1 cellular context compared by ENCODE assay signal in the genomic region with DNA sequence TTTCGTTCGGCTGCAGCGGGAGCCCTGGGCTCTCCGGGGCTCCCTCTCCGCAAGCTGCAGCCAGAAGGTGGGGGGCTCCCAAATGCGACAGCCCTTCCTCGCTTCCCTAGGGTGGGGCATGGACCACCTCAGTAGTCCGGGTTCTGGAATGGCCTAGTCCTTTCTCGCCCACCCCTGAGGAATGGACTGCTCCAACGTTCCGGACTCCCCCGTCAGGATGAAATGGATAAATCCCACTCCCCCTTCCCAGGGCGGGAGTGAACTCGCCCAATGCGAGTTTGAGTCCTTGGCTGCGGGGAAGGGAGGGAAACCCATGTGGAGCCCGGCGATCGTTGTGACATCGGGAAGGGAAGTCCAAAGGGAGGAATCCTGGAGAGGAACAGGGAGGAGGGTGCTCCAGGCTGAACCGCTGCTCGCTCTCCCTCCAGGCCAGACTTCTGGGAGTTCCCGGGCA.
TF ChIP-seq lines count a peak whose summit lies in the region.

No MANE protein-coding gene starts in this region.

TF ChIP-seq in K562, 482 proteins besides CTCF, POLR2A, EP300 and RAD21 (continued from another document and continues in another):
- TF ChIP-seq, protein P1, sequence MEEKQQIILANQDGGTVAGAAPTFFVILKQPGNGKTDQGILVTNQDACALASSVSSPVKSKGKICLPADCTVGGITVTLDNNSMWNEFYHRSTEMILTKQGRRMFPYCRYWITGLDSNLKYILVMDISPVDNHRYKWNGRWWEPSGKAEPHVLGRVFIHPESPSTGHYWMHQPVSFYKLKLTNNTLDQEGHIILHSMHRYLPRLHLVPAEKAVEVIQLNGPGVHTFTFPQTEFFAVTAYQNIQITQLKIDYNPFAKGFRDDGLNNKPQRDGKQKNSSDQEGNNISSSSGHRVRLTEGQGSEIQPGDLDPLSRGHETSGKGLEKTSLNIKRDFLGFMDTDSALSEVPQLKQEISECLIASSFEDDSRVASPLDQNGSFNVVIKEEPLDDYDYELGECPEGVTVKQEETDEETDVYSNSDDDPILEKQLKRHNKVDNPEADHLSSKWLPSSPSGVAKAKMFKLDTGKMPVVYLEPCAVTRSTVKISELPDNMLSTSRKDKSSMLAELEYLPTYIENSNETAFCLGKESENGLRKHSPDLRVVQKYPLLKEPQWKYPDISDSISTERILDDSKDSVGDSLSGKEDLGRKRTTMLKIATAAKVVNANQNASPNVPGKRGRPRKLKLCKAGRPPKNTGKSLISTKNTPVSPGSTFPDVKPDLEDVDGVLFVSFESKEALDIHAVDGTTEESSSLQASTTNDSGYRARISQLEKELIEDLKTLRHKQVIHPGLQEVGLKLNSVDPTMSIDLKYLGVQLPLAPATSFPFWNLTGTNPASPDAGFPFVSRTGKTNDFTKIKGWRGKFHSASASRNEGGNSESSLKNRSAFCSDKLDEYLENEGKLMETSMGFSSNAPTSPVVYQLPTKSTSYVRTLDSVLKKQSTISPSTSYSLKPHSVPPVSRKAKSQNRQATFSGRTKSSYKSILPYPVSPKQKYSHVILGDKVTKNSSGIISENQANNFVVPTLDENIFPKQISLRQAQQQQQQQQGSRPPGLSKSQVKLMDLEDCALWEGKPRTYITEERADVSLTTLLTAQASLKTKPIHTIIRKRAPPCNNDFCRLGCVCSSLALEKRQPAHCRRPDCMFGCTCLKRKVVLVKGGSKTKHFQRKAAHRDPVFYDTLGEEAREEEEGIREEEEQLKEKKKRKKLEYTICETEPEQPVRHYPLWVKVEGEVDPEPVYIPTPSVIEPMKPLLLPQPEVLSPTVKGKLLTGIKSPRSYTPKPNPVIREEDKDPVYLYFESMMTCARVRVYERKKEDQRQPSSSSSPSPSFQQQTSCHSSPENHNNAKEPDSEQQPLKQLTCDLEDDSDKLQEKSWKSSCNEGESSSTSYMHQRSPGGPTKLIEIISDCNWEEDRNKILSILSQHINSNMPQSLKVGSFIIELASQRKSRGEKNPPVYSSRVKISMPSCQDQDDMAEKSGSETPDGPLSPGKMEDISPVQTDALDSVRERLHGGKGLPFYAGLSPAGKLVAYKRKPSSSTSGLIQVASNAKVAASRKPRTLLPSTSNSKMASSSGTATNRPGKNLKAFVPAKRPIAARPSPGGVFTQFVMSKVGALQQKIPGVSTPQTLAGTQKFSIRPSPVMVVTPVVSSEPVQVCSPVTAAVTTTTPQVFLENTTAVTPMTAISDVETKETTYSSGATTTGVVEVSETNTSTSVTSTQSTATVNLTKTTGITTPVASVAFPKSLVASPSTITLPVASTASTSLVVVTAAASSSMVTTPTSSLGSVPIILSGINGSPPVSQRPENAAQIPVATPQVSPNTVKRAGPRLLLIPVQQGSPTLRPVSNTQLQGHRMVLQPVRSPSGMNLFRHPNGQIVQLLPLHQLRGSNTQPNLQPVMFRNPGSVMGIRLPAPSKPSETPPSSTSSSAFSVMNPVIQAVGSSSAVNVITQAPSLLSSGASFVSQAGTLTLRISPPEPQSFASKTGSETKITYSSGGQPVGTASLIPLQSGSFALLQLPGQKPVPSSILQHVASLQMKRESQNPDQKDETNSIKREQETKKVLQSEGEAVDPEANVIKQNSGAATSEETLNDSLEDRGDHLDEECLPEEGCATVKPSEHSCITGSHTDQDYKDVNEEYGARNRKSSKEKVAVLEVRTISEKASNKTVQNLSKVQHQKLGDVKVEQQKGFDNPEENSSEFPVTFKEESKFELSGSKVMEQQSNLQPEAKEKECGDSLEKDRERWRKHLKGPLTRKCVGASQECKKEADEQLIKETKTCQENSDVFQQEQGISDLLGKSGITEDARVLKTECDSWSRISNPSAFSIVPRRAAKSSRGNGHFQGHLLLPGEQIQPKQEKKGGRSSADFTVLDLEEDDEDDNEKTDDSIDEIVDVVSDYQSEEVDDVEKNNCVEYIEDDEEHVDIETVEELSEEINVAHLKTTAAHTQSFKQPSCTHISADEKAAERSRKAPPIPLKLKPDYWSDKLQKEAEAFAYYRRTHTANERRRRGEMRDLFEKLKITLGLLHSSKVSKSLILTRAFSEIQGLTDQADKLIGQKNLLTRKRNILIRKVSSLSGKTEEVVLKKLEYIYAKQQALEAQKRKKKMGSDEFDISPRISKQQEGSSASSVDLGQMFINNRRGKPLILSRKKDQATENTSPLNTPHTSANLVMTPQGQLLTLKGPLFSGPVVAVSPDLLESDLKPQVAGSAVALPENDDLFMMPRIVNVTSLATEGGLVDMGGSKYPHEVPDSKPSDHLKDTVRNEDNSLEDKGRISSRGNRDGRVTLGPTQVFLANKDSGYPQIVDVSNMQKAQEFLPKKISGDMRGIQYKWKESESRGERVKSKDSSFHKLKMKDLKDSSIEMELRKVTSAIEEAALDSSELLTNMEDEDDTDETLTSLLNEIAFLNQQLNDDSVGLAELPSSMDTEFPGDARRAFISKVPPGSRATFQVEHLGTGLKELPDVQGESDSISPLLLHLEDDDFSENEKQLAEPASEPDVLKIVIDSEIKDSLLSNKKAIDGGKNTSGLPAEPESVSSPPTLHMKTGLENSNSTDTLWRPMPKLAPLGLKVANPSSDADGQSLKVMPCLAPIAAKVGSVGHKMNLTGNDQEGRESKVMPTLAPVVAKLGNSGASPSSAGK (IDR thresholded peaks at IDR 0.05), result no peak
- TF ChIP-seq, protein P2, sequence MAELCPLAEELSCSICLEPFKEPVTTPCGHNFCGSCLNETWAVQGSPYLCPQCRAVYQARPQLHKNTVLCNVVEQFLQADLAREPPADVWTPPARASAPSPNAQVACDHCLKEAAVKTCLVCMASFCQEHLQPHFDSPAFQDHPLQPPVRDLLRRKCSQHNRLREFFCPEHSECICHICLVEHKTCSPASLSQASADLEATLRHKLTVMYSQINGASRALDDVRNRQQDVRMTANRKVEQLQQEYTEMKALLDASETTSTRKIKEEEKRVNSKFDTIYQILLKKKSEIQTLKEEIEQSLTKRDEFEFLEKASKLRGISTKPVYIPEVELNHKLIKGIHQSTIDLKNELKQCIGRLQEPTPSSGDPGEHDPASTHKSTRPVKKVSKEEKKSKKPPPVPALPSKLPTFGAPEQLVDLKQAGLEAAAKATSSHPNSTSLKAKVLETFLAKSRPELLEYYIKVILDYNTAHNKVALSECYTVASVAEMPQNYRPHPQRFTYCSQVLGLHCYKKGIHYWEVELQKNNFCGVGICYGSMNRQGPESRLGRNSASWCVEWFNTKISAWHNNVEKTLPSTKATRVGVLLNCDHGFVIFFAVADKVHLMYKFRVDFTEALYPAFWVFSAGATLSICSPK (IDR thresholded peaks at IDR 0.05; ENCODE audit: borderline replicate concordance), result no peak
- TF ChIP-seq KLF6 (CRISPR knock-in tag; IDR thresholded peaks at IDR 0.05; ENCODE audit: borderline replicate concordance) (no peak), RBM39 (optimal IDR thresholded peaks at IDR 0.05; ENCODE audit: low read depth, low read length) (peak; percentile 20), SREBF1 (IDR thresholded peaks at IDR 0.05; ENCODE audit: borderline replicate concordance, low read depth, low read length) (peak; percentile 96), MAFF (IDR thresholded peaks at IDR 0.05; ENCODE audit: low read length) (0 out of 2 replicates have a peak, but pooled peaks have one; percentile 16), PHB (CRISPR knock-in tag; IDR thresholded peaks at IDR 0.05) (peak; percentile 58; the same call in 1 of the 2 replicates), FOXM1 (IDR thresholded peaks at IDR 0.05; ENCODE audit: low read depth) (peak; percentile 51; the same call in 1 of the 2 replicates), FOXM1 (CRISPR knock-in tag; IDR thresholded peaks at IDR 0.05; ENCODE audit: low read depth) (no peak), NONO (IDR thresholded peaks at IDR 0.05; ENCODE audit: low read depth in 2 of 2, low read length in 1 of 2) (peak in 1 of 2 experiments; percentile 98; a peak in 2 of 4 replicates), ZNF324 (CRISPR knock-in tag; IDR thresholded peaks at IDR 0.05) (no peak), POLR2H (tag; IDR thresholded peaks at IDR 0.05; ENCODE audit: low read depth) (no peak), NUFIP1 (IDR thresholded peaks at IDR 0.05; ENCODE audit: partially characterized antibody) (peak; percentile 62), WHSC1 (IDR thresholded peaks at IDR 0.05; ENCODE audit: low read length) (no peak), NFE2L1 (tag; IDR thresholded peaks at IDR 0.05; ENCODE audit: borderline replicate concordance, low read depth) (no peak), ZNF174 (CRISPR knock-in tag; IDR thresholded peaks at IDR 0.05) (no peak), POLR2AphosphoS5 (IDR thresholded peaks at IDR 0.05; ENCODE audit: control insufficient read depth, insufficient read depth, low read depth, low read length) (peak; percentile 9; the same call in 1 of the 2 replicates), DNMT1 (IDR thresholded peaks at IDR 0.05) (no peak)
- TF ChIP-seq, protein P3, sequence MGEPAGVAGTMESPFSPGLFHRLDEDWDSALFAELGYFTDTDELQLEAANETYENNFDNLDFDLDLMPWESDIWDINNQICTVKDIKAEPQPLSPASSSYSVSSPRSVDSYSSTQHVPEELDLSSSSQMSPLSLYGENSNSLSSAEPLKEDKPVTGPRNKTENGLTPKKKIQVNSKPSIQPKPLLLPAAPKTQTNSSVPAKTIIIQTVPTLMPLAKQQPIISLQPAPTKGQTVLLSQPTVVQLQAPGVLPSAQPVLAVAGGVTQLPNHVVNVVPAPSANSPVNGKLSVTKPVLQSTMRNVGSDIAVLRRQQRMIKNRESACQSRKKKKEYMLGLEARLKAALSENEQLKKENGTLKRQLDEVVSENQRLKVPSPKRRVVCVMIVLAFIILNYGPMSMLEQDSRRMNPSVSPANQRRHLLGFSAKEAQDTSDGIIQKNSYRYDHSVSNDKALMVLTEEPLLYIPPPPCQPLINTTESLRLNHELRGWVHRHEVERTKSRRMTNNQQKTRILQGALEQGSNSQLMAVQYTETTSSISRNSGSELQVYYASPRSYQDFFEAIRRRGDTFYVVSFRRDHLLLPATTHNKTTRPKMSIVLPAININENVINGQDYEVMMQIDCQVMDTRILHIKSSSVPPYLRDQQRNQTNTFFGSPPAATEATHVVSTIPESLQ (CRISPR knock-in tag; IDR thresholded peaks at IDR 0.05), result 0 out of 2 replicates have a peak, but pooled peaks have one; percentile 42
- TF ChIP-seq, protein P4, sequence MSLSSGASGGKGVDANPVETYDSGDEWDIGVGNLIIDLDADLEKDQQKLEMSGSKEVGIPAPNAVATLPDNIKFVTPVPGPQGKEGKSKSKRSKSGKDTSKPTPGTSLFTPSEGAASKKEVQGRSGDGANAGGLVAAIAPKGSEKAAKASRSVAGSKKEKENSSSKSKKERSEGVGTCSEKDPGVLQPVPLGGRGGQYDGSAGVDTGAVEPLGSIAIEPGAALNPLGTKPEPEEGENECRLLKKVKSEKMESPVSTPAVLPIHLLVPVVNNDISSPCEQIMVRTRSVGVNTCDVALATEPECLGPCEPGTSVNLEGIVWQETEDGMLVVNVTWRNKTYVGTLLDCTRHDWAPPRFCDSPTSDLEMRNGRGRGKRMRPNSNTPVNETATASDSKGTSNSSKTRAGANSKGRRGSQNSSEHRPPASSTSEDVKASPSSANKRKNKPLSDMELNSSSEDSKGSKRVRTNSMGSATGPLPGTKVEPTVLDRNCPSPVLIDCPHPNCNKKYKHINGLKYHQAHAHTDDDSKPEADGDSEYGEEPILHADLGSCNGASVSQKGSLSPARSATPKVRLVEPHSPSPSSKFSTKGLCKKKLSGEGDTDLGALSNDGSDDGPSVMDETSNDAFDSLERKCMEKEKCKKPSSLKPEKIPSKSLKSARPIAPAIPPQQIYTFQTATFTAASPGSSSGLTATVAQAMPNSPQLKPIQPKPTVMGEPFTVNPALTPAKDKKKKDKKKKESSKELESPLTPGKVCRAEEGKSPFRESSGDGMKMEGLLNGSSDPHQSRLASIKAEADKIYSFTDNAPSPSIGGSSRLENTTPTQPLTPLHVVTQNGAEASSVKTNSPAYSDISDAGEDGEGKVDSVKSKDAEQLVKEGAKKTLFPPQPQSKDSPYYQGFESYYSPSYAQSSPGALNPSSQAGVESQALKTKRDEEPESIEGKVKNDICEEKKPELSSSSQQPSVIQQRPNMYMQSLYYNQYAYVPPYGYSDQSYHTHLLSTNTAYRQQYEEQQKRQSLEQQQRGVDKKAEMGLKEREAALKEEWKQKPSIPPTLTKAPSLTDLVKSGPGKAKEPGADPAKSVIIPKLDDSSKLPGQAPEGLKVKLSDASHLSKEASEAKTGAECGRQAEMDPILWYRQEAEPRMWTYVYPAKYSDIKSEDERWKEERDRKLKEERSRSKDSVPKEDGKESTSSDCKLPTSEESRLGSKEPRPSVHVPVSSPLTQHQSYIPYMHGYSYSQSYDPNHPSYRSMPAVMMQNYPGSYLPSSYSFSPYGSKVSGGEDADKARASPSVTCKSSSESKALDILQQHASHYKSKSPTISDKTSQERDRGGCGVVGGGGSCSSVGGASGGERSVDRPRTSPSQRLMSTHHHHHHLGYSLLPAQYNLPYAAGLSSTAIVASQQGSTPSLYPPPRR (CRISPR knock-in tag; IDR thresholded peaks at IDR 0.05; ENCODE audit: borderline replicate concordance), result no peak
- TF ChIP-seq, protein P5, sequence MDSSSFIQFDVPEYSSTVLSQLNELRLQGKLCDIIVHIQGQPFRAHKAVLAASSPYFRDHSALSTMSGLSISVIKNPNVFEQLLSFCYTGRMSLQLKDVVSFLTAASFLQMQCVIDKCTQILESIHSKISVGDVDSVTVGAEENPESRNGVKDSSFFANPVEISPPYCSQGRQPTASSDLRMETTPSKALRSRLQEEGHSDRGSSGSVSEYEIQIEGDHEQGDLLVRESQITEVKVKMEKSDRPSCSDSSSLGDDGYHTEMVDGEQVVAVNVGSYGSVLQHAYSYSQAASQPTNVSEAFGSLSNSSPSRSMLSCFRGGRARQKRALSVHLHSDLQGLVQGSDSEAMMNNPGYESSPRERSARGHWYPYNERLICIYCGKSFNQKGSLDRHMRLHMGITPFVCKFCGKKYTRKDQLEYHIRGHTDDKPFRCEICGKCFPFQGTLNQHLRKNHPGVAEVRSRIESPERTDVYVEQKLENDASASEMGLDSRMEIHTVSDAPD (CRISPR knock-in tag; IDR thresholded peaks at IDR 0.05), result no peak
- TF ChIP-seq, protein P6, sequence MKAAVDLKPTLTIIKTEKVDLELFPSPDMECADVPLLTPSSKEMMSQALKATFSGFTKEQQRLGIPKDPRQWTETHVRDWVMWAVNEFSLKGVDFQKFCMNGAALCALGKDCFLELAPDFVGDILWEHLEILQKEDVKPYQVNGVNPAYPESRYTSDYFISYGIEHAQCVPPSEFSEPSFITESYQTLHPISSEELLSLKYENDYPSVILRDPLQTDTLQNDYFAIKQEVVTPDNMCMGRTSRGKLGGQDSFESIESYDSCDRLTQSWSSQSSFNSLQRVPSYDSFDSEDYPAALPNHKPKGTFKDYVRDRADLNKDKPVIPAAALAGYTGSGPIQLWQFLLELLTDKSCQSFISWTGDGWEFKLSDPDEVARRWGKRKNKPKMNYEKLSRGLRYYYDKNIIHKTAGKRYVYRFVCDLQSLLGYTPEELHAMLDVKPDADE (conservative IDR thresholded peaks at IDR 0.05; ENCODE audit: control insufficient read depth, low read depth, low read length), result 0 out of 2 replicates have a peak, but pooled peaks have one; percentile 9
- TF ChIP-seq, protein P7, sequence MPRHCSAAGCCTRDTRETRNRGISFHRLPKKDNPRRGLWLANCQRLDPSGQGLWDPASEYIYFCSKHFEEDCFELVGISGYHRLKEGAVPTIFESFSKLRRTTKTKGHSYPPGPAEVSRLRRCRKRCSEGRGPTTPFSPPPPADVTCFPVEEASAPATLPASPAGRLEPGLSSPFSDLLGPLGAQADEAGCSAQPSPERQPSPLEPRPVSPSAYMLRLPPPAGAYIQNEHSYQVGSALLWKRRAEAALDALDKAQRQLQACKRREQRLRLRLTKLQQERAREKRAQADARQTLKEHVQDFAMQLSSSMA (CRISPR knock-in tag; IDR thresholded peaks at IDR 0.05), result no peak
